ENCODE assay signal across 8 cellular contexts in genomic region chr2:179898873-179899272, GRCh38. TPM values are rescaled to one million over a fixed set of nuclear protein-coding genes. Genes with fewer than 3 reads are reported as not detected.
DNase-seq lines count a peak whose midpoint lies in the region; ATAC-seq and TF ChIP-seq lines count a peak whose summit lies in the region.

No MANE protein-coding gene starts in this region.

- peaks cover 5% of the 10 kb centered on the region for H3K27me3 ChIP-seq in DND-41 (ENCODE audit: insufficient read depth, low read length, poor library complexity)
- H3K27me3 ChIP-seq in naive thymus-derived CD4-positive, alpha-beta T cell (ENCODE audit: control insufficient read depth in 2 of 2, insufficient read depth in 2 of 2, low read length in 2 of 2): no peaks in the 10 kb centered on the region

- CTCF ChIA-PET in naive thymus-derived CD4-positive, alpha-beta T cell (lab: Charles Lee): no interaction called here

- peaks cover 0 to 3% (median 0%) of the 10 kb centered on the region in 5 donors for H3K27me3 Mint-ChIP-seq in naive thymus-derived CD4-positive, alpha-beta T cell

- no peaks in the 10 kb centered on the region for H3K4me1 Mint-ChIP-seq in naive thymus-derived CD4-positive, alpha-beta T cell

- H3K27ac Mint-ChIP-seq in naive thymus-derived CD4-positive, alpha-beta T cell: no peak overlapping the region

- POLR2A ChIA-PET in naive thymus-derived CD4-positive, alpha-beta T cell (lab: Charles Lee): no interaction called here

- no peaks in the 10 kb centered on the region for H3K36me3 ChIP-seq in DND-41 (ENCODE audit: insufficient read depth, low read length)
- H3K36me3 ChIP-seq in naive thymus-derived CD4-positive, alpha-beta T cell (ENCODE audit: control insufficient read depth in 2 of 3, insufficient read depth in 3 of 3, low read length in 3 of 3): no peaks in the 10 kb centered on the region

- intact Hi-C loops in naive thymus-derived CD4-positive, alpha-beta T cell (cut with micrococcal nuclease): no loop called here
- intact Hi-C loops in cardiac septum (cut with DNase I): no loop called here

- no peak overlapping the region for H3K9ac ChIP-seq in DND-41 (ENCODE audit: low read depth, low read length)

- H3K4me3 Mint-ChIP-seq in naive thymus-derived CD4-positive, alpha-beta T cell: no peak overlapping the region

- H3K36me3 Mint-ChIP-seq in naive thymus-derived CD4-positive, alpha-beta T cell: peaks cover 0 to 3% (median 0%) of the 10 kb centered on the region in 5 donors

- H3K4me3 ChIP-seq in DND-41 (ENCODE audit: low read depth in 1 of 2, low read length in 2 of 2): no peak overlapping the region
- no peak overlapping the region for H3K4me3 ChIP-seq in naive thymus-derived CD4-positive, alpha-beta T cell (ENCODE audit: low read length)

- no peaks in the 10 kb centered on the region for H4K20me1 ChIP-seq in DND-41 (ENCODE audit: insufficient read depth, low read length)

- TF ChIP-seq CTCF in DND-41 (IDR thresholded peaks at IDR 0.05; ENCODE audit: borderline replicate concordance, extremely low read depth, low read length, poor library complexity, severe bottlenecking): peak; percentile 55

- peak; percentile 24 for DNase-seq in DND-41
- DNase-seq in RPMI7951 (ENCODE audit: low read depth): peak; percentile 50
- DNase-seq in iPS DF 19.7 (ENCODE audit: low read depth, low spot score): peak; percentile 64
- no peak for DNase-seq in naive thymus-derived CD4-positive, alpha-beta T cell
- no peak for DNase-seq in cardiac septum (ENCODE audit: low spot score)
- DNase-seq in stimulated activated naive CD4-positive, alpha-beta T cell (lab: John Stamatoyannopoulos, UW): no peak

- H3K9me3 Mint-ChIP-seq in naive thymus-derived CD4-positive, alpha-beta T cell: peaks cover 0 to 15% (median 0%) of the 10 kb centered on the region in 11 donors

- H3K4me2 ChIP-seq in DND-41 (ENCODE audit: insufficient read depth, low read length): no peak overlapping the region

- no peaks in the 10 kb centered on the region for H3K79me2 ChIP-seq in DND-41 (ENCODE audit: insufficient read depth, low read length)

- no peak overlapping the region for H2AFZ ChIP-seq in DND-41 (ENCODE audit: low read depth, low read length)

- no peak overlapping the region for H3K27ac ChIP-seq in DND-41 (ENCODE audit: low read length)
- no peak overlapping the region for H3K27ac ChIP-seq in naive thymus-derived CD4-positive, alpha-beta T cell (ENCODE audit: low read depth, low read length)

- ATAC-seq in DND-41 (ENCODE audit: insufficient read depth, low read depth): peak; percentile 73; the same call in 2 of the 3 replicates
- peak; percentile 82 for ATAC-seq in GM19372 (IDR thresholded peaks at IDR 0.05; ENCODE audit: low read depth, unreplicated experiment)
- peak; percentile 87 for ATAC-seq in HG03521 (IDR thresholded peaks at IDR 0.05; ENCODE audit: unreplicated experiment)
- no peak for ATAC-seq in naive thymus-derived CD4-positive, alpha-beta T cell

- no peaks in the 10 kb centered on the region for H3K9me3 ChIP-seq in DND-41 (ENCODE audit: insufficient read depth, low read length, severe bottlenecking)
- H3K9me3 ChIP-seq in naive thymus-derived CD4-positive, alpha-beta T cell (ENCODE audit: control insufficient read depth in 2 of 3, low read length in 3 of 3): peaks cover 0 to 6% (median 0%) of the 10 kb centered on the region in 3 experiments

- H3K4me1 ChIP-seq in DND-41 (ENCODE audit: insufficient read depth, low read length): no peaks in the 10 kb centered on the region
- no peaks in the 10 kb centered on the region for H3K4me1 ChIP-seq in naive thymus-derived CD4-positive, alpha-beta T cell (ENCODE audit: control insufficient read depth in 2 of 2, insufficient read depth in 2 of 2, low read length in 2 of 2)

RNA-seq across cellular contexts. Expression of gene ZNF385B, which starts 37.5 kb away (rescaled TPM):
- total RNA-seq in RPMI7951 (2014; rRNA removed; shearing (Covaris generic)): 0.48 TPM in 1 of 2 replicates, not detected in the other
- total RNA-seq in naive thymus-derived CD4-positive, alpha-beta T cell: not detected
- not detected for polyA plus RNA-seq in naive thymus-derived CD4-positive, alpha-beta T cell
- total RNA-seq in cardiac septum: 6.7 TPM

Comparison
In these comparisons a context has a peak if more than half of its experiments do, and no peak if none do; other contexts are left out.
1. DNase-seq: peak in DND-41 (single experiment), RPMI7951 (single experiment) and iPS DF 19.7 (single experiment); none in naive thymus-derived CD4-positive, alpha-beta T cell (0 of 9), cardiac septum (single experiment) and stimulated activated naive CD4-positive, alpha-beta T cell (0 of 6).